Comparison of ENCODE assay signal across 8 cellular contexts in the genomic region with DNA sequence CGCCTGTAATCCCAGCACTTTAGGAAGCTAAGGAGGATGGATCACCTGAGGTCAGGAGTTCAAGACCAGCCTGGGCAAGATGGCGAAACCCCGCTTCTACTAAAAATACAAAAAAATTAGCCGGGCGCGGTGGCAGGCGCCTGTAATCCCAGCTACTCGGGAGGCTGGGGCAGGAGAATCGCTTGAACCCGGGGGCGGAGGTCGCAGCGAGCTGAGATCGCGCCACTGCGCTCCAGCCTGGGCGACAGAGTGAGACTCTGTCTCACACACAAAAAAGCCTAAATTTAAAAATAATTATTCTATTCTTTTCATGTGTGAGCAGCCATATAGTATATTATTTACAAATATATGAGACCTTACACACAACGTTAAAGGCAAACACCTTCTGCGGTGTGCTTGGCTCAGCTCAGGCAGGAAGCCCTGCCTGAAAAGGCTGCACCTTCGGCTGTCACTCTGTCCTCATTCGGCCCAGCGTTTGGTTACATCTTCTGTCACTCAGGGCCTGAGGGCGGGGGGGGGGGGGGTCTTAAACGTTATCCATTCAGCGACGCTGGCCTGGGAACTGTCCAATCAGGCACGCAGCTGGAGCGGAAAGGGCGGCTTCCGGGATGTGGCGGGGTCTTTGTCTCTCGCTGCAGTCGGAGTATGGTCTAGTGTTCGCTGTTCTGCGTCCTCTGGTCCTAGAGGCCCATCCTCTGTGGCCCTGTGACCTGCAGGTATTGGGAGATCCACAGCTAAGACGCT. TPM values are rescaled to one million over a fixed set of nuclear protein-coding genes. Genes with fewer than 3 reads are reported as not detected.
A peak's percentile ranks its signal among the peaks of the same experiment; 100 is the strongest.
DNase-seq lines count a peak whose midpoint lies in the region; ATAC-seq and TF ChIP-seq lines count a peak whose summit lies in the region.
"Not testable (repeated sequence)": the region's sequence is repeated elsewhere in the genome, so short reads cannot be mapped to it uniquely, and the experiment has no call there.

A gene (plus strand): TSS at position 619 of the 744 bp plus-strand sequence. CDS start 19,076 bp downstream, outside the sequence.

- not testable (repeated sequence) for H3K27me3 Mint-ChIP-seq in memory B cell

- TF ChIP-seq CTCF in GM13976 (IDR thresholded peaks at IDR 0.05; ENCODE audit: borderline replicate concordance, control extremely low read depth, extremely low read depth, insufficient read depth, missing control alignments); transverse colon (IDR thresholded peaks at IDR 0.05): not testable (repeated sequence)

- not testable (repeated sequence) for H3K36me3 ChIP-seq in HUES6 (ENCODE audit: control insufficient read depth, insufficient read depth, low read length); transverse colon

- H3K27ac ChIP-seq in HUES6 (ENCODE audit: low read depth, low read length), result not testable (repeated sequence)
- H3K27ac ChIP-seq in transverse colon, result peak within 1 kb of the TSS in 3 of 4 donors; percentile 38 to 53 (median 53)

- intact Hi-C loops in transverse colon (cut with DNase I; ENCODE audit: low total_unique reads), result not testable (repeated sequence)

- not testable (repeated sequence) for H3K9me3 Mint-ChIP-seq in memory B cell

- H3K9ac ChIP-seq in HUES6 (ENCODE audit: low read length), result not testable (repeated sequence)

- TF ChIP-seq POLR2A in transverse colon (IDR thresholded peaks at IDR 0.05), result not testable (repeated sequence)

- H3K27me3 ChIP-seq in HUES6 (ENCODE audit: control insufficient read depth, insufficient read depth, low read length); transverse colon: not testable (repeated sequence)

- H3K4me1 Mint-ChIP-seq in memory B cell, result not testable (repeated sequence)

- not testable (repeated sequence) for TF ChIP-seq EP300 in transverse colon (IDR thresholded peaks at IDR 0.05; ENCODE audit: low read depth)

- H3K36me3 Mint-ChIP-seq in memory B cell, result not testable (repeated sequence)

- H3K4me1 ChIP-seq in HUES6 (ENCODE audit: control insufficient read depth, insufficient read depth, low read length); transverse colon: not testable (repeated sequence)

- H3K4me3 Mint-ChIP-seq in memory B cell, result peak within 1 kb of the TSS; percentile 89

- H3K9me3 ChIP-seq in HUES6 (ENCODE audit: control insufficient read depth, insufficient read depth, low read depth, low read length), result peaks cover 59% of the 10 kb centered on the region
- not testable (repeated sequence) for H3K9me3 ChIP-seq in transverse colon

- H3K4me3 ChIP-seq in HUES6 (ENCODE audit: low read depth, low read length) (peak within 1 kb of the TSS; percentile 23; the same call in 1 of the 2 replicates), transverse colon (peak within 1 kb of the TSS; percentile 15 to 87 (median 52))

- ATAC-seq in esophagus mucosa, result peak; percentile 89
- peak; percentile 96 for ATAC-seq in memory B cell (ENCODE audit: low read depth)

- in situ Hi-C loops in GM13976 (cut with MboI; ENCODE audit: low sequenced_read_pairs, unreplicated experiment); transverse colon (cut with MboI; ENCODE audit: low pct_ligation_motif_present in 1 of 4, low pct_unique_long_range_greater_than_20kb in 1 of 4, low sequenced_read_pairs in 3 of 4): not testable (repeated sequence)

- WGBS in transverse colon (ENCODE audit: low coverage in 1 of 2), 2 donors, result 23 to 40% methylated on average over 7 to 35 of the region's 36 CpGs

- DNase-seq in GM13976 (ENCODE audit: low spot score) (peak; percentile 45), T1000 (lab: John Stamatoyannopoulos, UW) (peak; percentile 82), memory B cell (ENCODE audit: low spot score in 2 of 2) (peak; percentile 25 to 34), transverse colon (peak; percentile 81)
- DNase-seq in activated naive CD4-positive, alpha-beta T cell treated with Interleukin-2 at 50 U/mL for 16 hours, result peak; percentile 80
- DNase-seq in stimulated activated CD4-positive, alpha-beta T cell treated with anti-CD3 and anti-CD28 coated beads, Interleukin-15, amount 100 ng/mL, for 48 hours (ENCODE audit: low read depth in 2 of 2), result peak; percentile 67 to 71

- H3K27ac Mint-ChIP-seq in memory B cell, result peak within 1 kb of the TSS; percentile 28

RNA-seq across cellular contexts. Expression of the gene that starts here (rescaled TPM):
- total RNA-seq in esophagus mucosa (0.24 TPM), transverse colon (under 1 TPM in 2 of 4 donors, not detected in 2; 0.20 to 0.27 TPM)

Comparison
In these comparisons a context has a peak if more than half of its experiments do, and no peak if none do; other contexts are left out.
1. Peak in ATAC-seq in esophagus mucosa; RNA of the gene not detected or under 1 TPM.
2. Peak in DNase-seq, H3K4me3 ChIP-seq and H3K27ac ChIP-seq in transverse colon; RNA of the gene not detected or under 1 TPM.
3. DNase-seq: peak in every context shown above with its lines; median percentile 82 in T1000; 81 in transverse colon; 80 in activated naive CD4-positive, alpha-beta T cell treated with Interleukin-2 at 50 U/mL for 16 hours; 69 in stimulated activated CD4-positive, alpha-beta T cell treated with anti-CD3 and anti-CD28 coated beads, Interleukin-15, amount 100 ng/mL, for 48 hours; 45 in GM13976; 30 in memory B cell.